9 cellular contexts compared by ENCODE assay signal in genomic region chr11:8262552-8263108, GRCh38. TPM values are rescaled to one million over a fixed set of nuclear protein-coding genes. Genes with fewer than 3 reads are reported as not detected.
DNase-seq lines count a peak whose midpoint lies in the region; ATAC-seq and TF ChIP-seq lines count a peak whose summit lies in the region.
"Had no signal": no experiment of that assay in that cellular context is flagged by ENCODE, and none has a peak within 500 bp of the region (broad histone marks: within the 10 kb centered on the region; RNA-seq: fewer than 3 reads in every experiment).

No MANE protein-coding gene starts in this region.

- no peaks in the 10 kb centered on the region for H3K9me3 ChIP-seq in HUES64 (ENCODE audit: insufficient read depth, low read depth, low read length)
- H3K9me3 ChIP-seq in neural cell (ENCODE audit: low read length), result no peaks in the 10 kb centered on the region

- peaks cover 54% of the 10 kb centered on the region for H3K79me2 ChIP-seq in neural cell (replicated peaks; ENCODE audit: insufficient read depth, low read length)

- peaks cover 13% of the 10 kb centered on the region for H3K4me1 ChIP-seq in HUES64 (ENCODE audit: insufficient read depth, low read length)

- peak overlapping the region; percentile 70 for H3K9ac ChIP-seq in HUES64 (ENCODE audit: low read depth, low read length)
- peak overlapping the region; percentile 79 for H3K9ac ChIP-seq in neural cell (ENCODE audit: low read length)

- TF ChIP-seq RAD21 in neural cell (conservative IDR thresholded peaks at IDR 0.05), result peak; percentile 19

- CTCF ChIA-PET in activated CD8-positive, alpha-beta memory T cell treated with anti-CD3 and anti-CD28 coated beads, Interleukin-2, amount 10 ng/mL, durations not matched to agents 7 days and 5 days (lab: Charles Lee), result interaction anchor here (0.7 to 3.3 kb wide), 13 partner anchors 10 to 548 kb away, joined by 3 to 19 read pairs (median 6); a partner anchor contains a TSS

- ATAC-seq in activated CD8-positive, alpha-beta memory T cell treated with anti-CD3 and anti-CD28 coated beads, Interleukin-2, amount 10 ng/mL, durations not matched to agents 7 days and 5 days, result peak; percentile 50

- H4K20me1 ChIP-seq in neural cell (ENCODE audit: insufficient read depth), result no peaks in the 10 kb centered on the region

- no peak overlapping the region for H3K4me3 Mint-ChIP-seq in activated CD8-positive, alpha-beta memory T cell treated with anti-CD3 and anti-CD28 coated beads, Interleukin-2, amount 10 ng/mL, durations not matched to agents 7 days and 5 days

- no peak overlapping the region for H3K27ac ChIP-seq in HUES64 (ENCODE audit: low read depth, low read length)
- peak overlapping the region; percentile 78 for H3K27ac ChIP-seq in neural cell (ENCODE audit: low read length)
- H3K27ac ChIP-seq: SK-N-MC had no signal

- H3K9me2 ChIP-seq in neural cell (ENCODE audit: insufficient read depth, low read length), result no peaks in the 10 kb centered on the region

- H3K4me3 ChIP-seq in HUES64 (ENCODE audit: low read length) (peak overlapping the region; percentile 65), foreskin fibroblast (ENCODE audit: low read depth in 1 of 2, low read length in 2 of 2) (peak overlapping the region; percentile 33 to 39), neural cell (ENCODE audit: low read length) (peak overlapping the region; percentile 79)
- H3K4me3 ChIP-seq: SK-N-MC had no signal

- H3K36me3 Mint-ChIP-seq in activated CD8-positive, alpha-beta memory T cell treated with anti-CD3 and anti-CD28 coated beads, Interleukin-2, amount 10 ng/mL, durations not matched to agents 7 days and 5 days, result no peaks in the 10 kb centered on the region

- DNase-seq in GM03348 (ENCODE audit: low spot score) (peak; percentile 83), foreskin fibroblast (peak; percentile 56 to 82), erythroblast (lab: John Stamatoyannopoulos, UW) (no peak), amniotic stem cell (lab: John Stamatoyannopoulos, UW) (no peak), NCI-H187 treated with DMSO at 0.1 percent for 48 hours (lab: John Stamatoyannopoulos, UW) (no peak)
- DNase-seq in activated CD8-positive, alpha-beta memory T cell treated with anti-CD3 and anti-CD28 coated beads, Interleukin-2, amount 10 ng/mL, durations not matched to agents 7 days and 5 days, result no peak

- peaks cover 10% of the 10 kb centered on the region for H3K4me1 Mint-ChIP-seq in activated CD8-positive, alpha-beta memory T cell treated with anti-CD3 and anti-CD28 coated beads, Interleukin-2, amount 10 ng/mL, durations not matched to agents 7 days and 5 days

- no peak for TF ChIP-seq POLR2A in erythroblast (IDR thresholded peaks at IDR 0.05; ENCODE audit: low read length)

- TF ChIP-seq CTCF in foreskin fibroblast (IDR thresholded peaks at IDR 0.05; ENCODE audit: low read depth, low read length), result no peak
- TF ChIP-seq CTCF in neural cell (IDR thresholded peaks at IDR 0.05; ENCODE audit: poor library complexity, severe bottlenecking), result no peak

- H3K27me3 Mint-ChIP-seq in activated CD8-positive, alpha-beta memory T cell treated with anti-CD3 and anti-CD28 coated beads, Interleukin-2, amount 10 ng/mL, durations not matched to agents 7 days and 5 days, result peaks cover 79% of the 10 kb centered on the region

- no peak overlapping the region for H3K27ac Mint-ChIP-seq in activated CD8-positive, alpha-beta memory T cell treated with anti-CD3 and anti-CD28 coated beads, Interleukin-2, amount 10 ng/mL, durations not matched to agents 7 days and 5 days

- peaks cover 83% of the 10 kb centered on the region for H3K27me3 ChIP-seq in HUES64 (ENCODE audit: insufficient read depth, low read length)
- peaks cover 10% of the 10 kb centered on the region for H3K27me3 ChIP-seq in neural cell (ENCODE audit: insufficient read depth, low read depth, low read length)

- no peaks in the 10 kb centered on the region for H3K36me3 ChIP-seq in HUES64 (ENCODE audit: insufficient read depth, low read length)
- H3K36me3 ChIP-seq in neural cell (ENCODE audit: insufficient read depth, low read length), result no peaks in the 10 kb centered on the region

- WGBS in HUES64, result under 1% methylated on average over 66 of the region's 66 CpGs

- no peaks in the 10 kb centered on the region for H3F3A ChIP-seq in neural cell (ENCODE audit: insufficient read depth, low read length, poor library complexity, severe bottlenecking)

- peak overlapping the region; percentile 91 for H3K4me2 ChIP-seq in neural cell (ENCODE audit: low read length)

- H2AFZ ChIP-seq in neural cell (ENCODE audit: low read depth, low read length), result peak overlapping the region; percentile 82

- H3K9me3 Mint-ChIP-seq in activated CD8-positive, alpha-beta memory T cell treated with anti-CD3 and anti-CD28 coated beads, Interleukin-2, amount 10 ng/mL, durations not matched to agents 7 days and 5 days (ENCODE audit: low read depth), result no peaks in the 10 kb centered on the region

- TF ChIP-seq EP300 in neural cell (conservative IDR thresholded peaks at IDR 0.05; ENCODE audit: poor library complexity, severe bottlenecking), result peak; percentile 11

TF ChIP-seq in neural cell, 6 proteins besides CTCF, POLR2A, EP300 and RAD21:
- TF ChIP-seq TAF1 (IDR thresholded peaks at IDR 0.05; ENCODE audit: low read depth) (no peak), EZH2 (IDR thresholded peaks at IDR 0.05; ENCODE audit: borderline replicate concordance, insufficient read depth, low read length, poor library complexity, severe bottlenecking) (no peak), POLR2AphosphoS5 (IDR thresholded peaks at IDR 0.05) (peak; percentile 72), REST (IDR thresholded peaks at IDR 0.05; ENCODE audit: borderline replicate concordance) (no peak), MXI1 (conservative IDR thresholded peaks at IDR 0.05; ENCODE audit: poor library complexity, severe bottlenecking) (peak; percentile 44), SMC3 (conservative IDR thresholded peaks at IDR 0.05; ENCODE audit: poor library complexity) (no peak)

RNA-seq across cellular contexts. Expression of gene LMO1, which starts 1.0 kb away (rescaled TPM):
- polyA plus RNA-seq in HUES64 (2013, experiment 1 of 2), result 0.70 TPM
- polyA plus RNA-seq in HUES64 (2013, experiment 2 of 2), result 3.0 TPM
- total RNA-seq in activated CD8-positive, alpha-beta memory T cell treated with anti-CD3 and anti-CD28 coated beads, Interleukin-2, amount 10 ng/mL, durations not matched to agents 7 days and 5 days, result not detected
- polyA plus RNA-seq in neural cell, result 4.4 and 4.5 TPM in 2 replicates
- 3.6 and 7.5 TPM in 2 replicates for polyA minus RNA-seq in neural cell

Comparison
In these comparisons a context has a peak if more than half of its experiments do, and no peak if none do; other contexts are left out.
1. DNase-seq: peak in GM03348 (single experiment) and foreskin fibroblast (2 of 2); none in activated CD8-positive, alpha-beta memory T cell treated with anti-CD3 and anti-CD28 coated beads, Interleukin-2, amount 10 ng/mL, durations not matched to agents 7 days and 5 days (single experiment), erythroblast (0 of 2), amniotic stem cell (single experiment) and NCI-H187 treated with DMSO at 0.1 percent for 48 hours (single experiment).
2. Peak in every context shown above with its lines, with median percentiles within 50 percentile points of each other: H3K4me3 ChIP-seq.